ENCODE assay signal across 22 cellular contexts in the genomic region with DNA sequence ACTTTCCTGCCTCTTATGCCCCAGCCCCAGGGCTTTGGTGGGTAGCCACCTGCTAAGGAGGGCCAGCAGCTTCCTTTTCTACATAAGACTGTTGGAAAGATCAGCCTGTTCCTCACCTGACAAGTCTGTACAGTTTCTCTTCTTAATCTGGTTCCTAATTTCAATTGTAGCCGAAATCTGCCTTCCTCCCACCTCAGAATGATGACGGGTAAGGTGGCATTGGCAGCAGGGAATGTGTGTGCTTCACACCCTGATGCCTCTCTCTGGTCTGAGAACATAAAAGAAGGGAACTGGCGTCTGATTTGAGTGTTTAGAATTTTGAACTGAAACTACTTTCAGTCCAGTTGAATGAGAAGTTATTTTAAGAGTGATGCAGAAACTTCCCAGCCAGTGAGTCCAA.
"Had no signal": no experiment of that assay in that cellular context is flagged by ENCODE, and none has a peak within 500 bp of the region (broad histone marks: within the 10 kb centered on the region; RNA-seq: fewer than 3 reads in every experiment).

No MANE protein-coding gene starts in this region.

- H3K27me3 Mint-ChIP-seq: activated T-cell treated with anti-CD3 and anti-CD28 coated beads, Interleukin-2, amount 50 U/mL, for 24 hours; activated T-helper 17 cell treated with anti-CD3 and anti-CD28 coated beads, Interleukin-2, amount 50 U/mL, for 72 hours; progenitor cell of endocrine pancreas; type B pancreatic cell had no signal

- ATAC-seq: activated T-helper 17 cell treated with anti-CD3 and anti-CD28 coated beads, Interleukin-2, amount 50 U/mL, for 72 hours; body of pancreas; left lung; natural killer cell; stimulated activated naive CD8-positive, alpha-beta T cell treated with anti-CD3 and anti-CD28 coated beads, Interleukin-15, Interleukin-2, amounts not matched to agents 100 U/mL and 50 U/mL, for 24 hours had no signal

- H3K4me3 Mint-ChIP-seq: activated T-cell treated with anti-CD3 and anti-CD28 coated beads, Interleukin-2, amount 50 U/mL, for 24 hours; activated T-helper 17 cell treated with anti-CD3 and anti-CD28 coated beads, Interleukin-2, amount 50 U/mL, for 72 hours; mesothelial cell of epicardium; natural killer cell; type B pancreatic cell had no signal

- H3K36me3 Mint-ChIP-seq: natural killer cell had no signal

- DNase-seq: activated CD4-positive, alpha-beta T cell treated with anti-CD3 and anti-CD28 coated beads for 1 hour; activated CD8-positive, alpha-beta memory T cell treated with anti-CD3 and anti-CD28 coated beads for 24 hours; activated CD8-positive, alpha-beta memory T cell treated with anti-CD3 and anti-CD28 coated beads, Interleukin-2, amount 50 U/mL, for 4 hours; activated T-cell treated with anti-CD3 and anti-CD28 coated beads, Interleukin-2, amount 50 U/mL, for 24 hours; amygdala; body of pancreas; dermis blood vessel endothelial cell; effector memory CD4-positive, alpha-beta T cell; kidney glomerular epithelial cell; left lung; natural killer cell; spleen; stimulated activated CD4-positive, alpha-beta T cell treated with anti-CD3 and anti-CD28 coated beads, Interleukin-4, amount 100 ng/mL, for 1 hour; stimulated activated naive CD8-positive, alpha-beta T cell treated with anti-CD3 and anti-CD28 coated beads, Interleukin-15, Interleukin-2, amounts not matched to agents 100 U/mL and 50 U/mL, for 24 hours; T-helper 1 cell; WERI-Rb-1 had no signal

- H3K9me3 ChIP-seq: body of pancreas, left lung, spleen, vagina had no signal

- H3K4me1 Mint-ChIP-seq: activated T-helper 17 cell treated with anti-CD3 and anti-CD28 coated beads, Interleukin-2, amount 50 U/mL, for 72 hours; mesothelial cell of epicardium had no signal

- H3K27me3 ChIP-seq: body of pancreas, left lung, spleen, vagina had no signal

- H3K27ac ChIP-seq: body of pancreas, left lung, spleen, vagina, WERI-Rb-1 had no signal

- H3K4me3 ChIP-seq: body of pancreas, left lung, lung, spleen, vagina had no signal

- H3K4me1 ChIP-seq: body of pancreas, left lung had no signal

- H3K27ac Mint-ChIP-seq: activated T-cell treated with anti-CD3 and anti-CD28 coated beads, Interleukin-2, amount 50 U/mL, for 24 hours; mesothelial cell of epicardium; natural killer cell; type B pancreatic cell had no signal

- H3K9me3 Mint-ChIP-seq: activated T-cell treated with anti-CD3 and anti-CD28 coated beads, Interleukin-2, amount 50 U/mL, for 24 hours; activated T-helper 17 cell treated with anti-CD3 and anti-CD28 coated beads, Interleukin-2, amount 50 U/mL, for 72 hours; mesothelial cell of epicardium; natural killer cell; type B pancreatic cell had no signal
